In genomic region chr11:47270331-47271271, GRCh38 we compare ENCODE assay signal across 8 cellular contexts. TPM values are rescaled to one million over a fixed set of nuclear protein-coding genes. Genes with fewer than 3 reads are reported as not detected.
DNase-seq lines count a peak whose midpoint lies in the region; ATAC-seq and TF ChIP-seq lines count a peak whose summit lies in the region.

No MANE protein-coding gene starts in this region.

- H3K79me2 ChIP-seq in OCI-LY7 (ENCODE audit: insufficient read depth, low read depth, low read length), result peaks cover 41% of the 10 kb centered on the region

- intact Hi-C loops in OCI-LY7 (cut with micrococcal nuclease; ENCODE audit: unreplicated experiment) (loop anchor here (5.0 kb wide), 3 partner anchors 102 to 582 kb away; no protein-coding TSS in a partner anchor), left ventricle myocardium superior (cut with micrococcal nuclease) (no loop called here), psoas muscle (cut with DNase I) (loop anchor here (2.0 to 5.0 kb wide), 2 partner anchors 82 to 84 kb away; partner anchors contain the start of gene MYBPC3 (in 1 of the 2))

- TF ChIP-seq CTCF in AG10803 (conservative IDR thresholded peaks at IDR 0.05; ENCODE audit: low read length), result peak; percentile 34; the same call in 1 of the 2 replicates
- TF ChIP-seq CTCF in OCI-LY7 (conservative IDR thresholded peaks at IDR 0.05; ENCODE audit: low read length), result peak; percentile 74
- no peak for TF ChIP-seq CTCF in psoas muscle (IDR thresholded peaks at IDR 0.05)

- ATAC-seq in left ventricle myocardium superior, result peak; percentile 23
- ATAC-seq in psoas muscle, result peak in 2 of 4 donors; percentile 15 to 23
- no peak for ATAC-seq in HG02678 (IDR thresholded peaks at IDR 0.05; ENCODE audit: unreplicated experiment)
- no peak for ATAC-seq in HG03520 (IDR thresholded peaks at IDR 0.05; ENCODE audit: unreplicated experiment)

- H3K36me3 ChIP-seq in HAP-1 (replicated peaks) (peaks cover 13% of the 10 kb centered on the region), OCI-LY7 (ENCODE audit: insufficient read depth, low read length) (peaks cover 20% of the 10 kb centered on the region), psoas muscle (ENCODE audit: insufficient read depth in 1 of 2, low read depth in 1 of 2) (peaks cover under 1 to 23% of the 10 kb centered on the region in 2 donors)

- peak overlapping the region; percentile 78 for H3K27ac ChIP-seq in OCI-LY7 (ENCODE audit: low read depth, low read length, poor library complexity, severe bottlenecking)
- H3K27ac ChIP-seq in adipose tissue (ENCODE audit: low read depth, low read length), result peak overlapping the region; percentile 36
- H3K27ac ChIP-seq in psoas muscle, result peak overlapping the region; percentile 96

- H3K4me3 ChIP-seq in AG10803 (ENCODE audit: low read length), result peak overlapping the region; percentile 83
- H3K4me3 ChIP-seq in HAP-1, result peak overlapping the region; percentile 57
- H3K4me3 ChIP-seq in OCI-LY7 (ENCODE audit: low read depth, low read length, poor library complexity, severe bottlenecking), result peak overlapping the region; percentile 78
- peak overlapping the region; percentile 88 for H3K4me3 ChIP-seq in psoas muscle

- H3K9me2 ChIP-seq in OCI-LY7 (ENCODE audit: insufficient read depth, low read length), result no peaks in the 10 kb centered on the region

- peak; percentile 55 for DNase-seq in AG10803 (ENCODE audit: low read depth)
- peak; percentile 23 to 47 for DNase-seq in HAP-1 (ENCODE audit: low spot score in 2 of 2)
- DNase-seq in OCI-LY7 (ENCODE audit: low spot score), result peak; percentile 55
- DNase-seq in left ventricle myocardium superior, result no peak
- peak in 1 of 2 donors; percentile 53 for DNase-seq in psoas muscle

- H3K9me3 ChIP-seq in HAP-1 (no peaks in the 10 kb centered on the region), OCI-LY7 (ENCODE audit: low read length) (no peaks in the 10 kb centered on the region), psoas muscle (no peaks in the 10 kb centered on the region)

- H3K27me3 ChIP-seq in HAP-1 (ENCODE audit: low read depth), result no peaks in the 10 kb centered on the region
- H3K27me3 ChIP-seq in psoas muscle (ENCODE audit: insufficient read depth in 3 of 3, low read length in 2 of 3), result no peaks in the 10 kb centered on the region

- no TSS peak for BruUV-seq in OCI-LY7 (replicated peaks; lab: Mats Ljungman, UMichigan)

- in situ Hi-C loops in HAP-1 (cut with MboI; ENCODE audit: low sequenced_read_pairs), result no loop called here

- peak overlapping the region; percentile 86 for H3K4me2 ChIP-seq in OCI-LY7 (ENCODE audit: low read length)

- H3K4me1 ChIP-seq in HAP-1 (peaks cover 19% of the 10 kb centered on the region), OCI-LY7 (ENCODE audit: insufficient read depth, low read length, poor library complexity, severe bottlenecking) (peaks cover 47% of the 10 kb centered on the region), psoas muscle (peaks cover 46% of the 10 kb centered on the region)

- CTCF ChIA-PET in OCI-LY7 (lab: Charles Lee; ENCODE audit: unreplicated experiment), result interaction anchor here (1.2 to 1.8 kb wide), 2 partner anchors 37 to 140 kb away, joined by 3 to 6 read pairs; no protein-coding TSS in a partner anchor

- POLR2A ChIA-PET in OCI-LY7 (lab: Charles Lee), result interaction anchor here (0.6 to 1.6 kb wide), 10 partner anchors 19 to 533 kb away, joined by 3 to 10 read pairs (median 3); no protein-coding TSS in a partner anchor

- H2AFZ ChIP-seq in OCI-LY7 (ENCODE audit: low read length), result no peak overlapping the region

- H4K20me1 ChIP-seq in OCI-LY7 (ENCODE audit: insufficient read depth, low read length), result peaks cover 24% of the 10 kb centered on the region; the same call in 1 of the 2 replicates

- 1 to 2% (median 2%) methylated on average over 29 to 34 of the region's 34 CpGs for WGBS in adipose tissue, 3 donors
- WGBS in psoas muscle, 3 donors, result 3 to 6% (median 4%) methylated on average over 28 to 34 of the region's 34 CpGs

RNA-seq across cellular contexts. Expression of gene MADD, which starts 0.7 kb away (rescaled TPM):
- 32.1 and 36.6 TPM in 2 replicates for total RNA-seq in OCI-LY7 (2014; rRNA removed; shearing (Covaris generic))
- total RNA-seq in OCI-LY7 (2022), result 47.8 and 48.8 TPM in 2 replicates
- polyA plus RNA-seq in adipose tissue, result 10 to 100 TPM; 12.1 to 20.8 (median 13.8) TPM
- total RNA-seq in left ventricle myocardium superior, result 46.4 TPM
- 10 to 100 TPM; 17.5 to 33.6 (median 25.6) TPM for total RNA-seq in psoas muscle
- polyA plus RNA-seq in psoas muscle, result 10 to 100 TPM; 11.5 to 32.0 (median 17.8) TPM

RNA-seq across cellular contexts. Expression of gene NR1H3, which starts 12.8 kb away (rescaled TPM):
- total RNA-seq in OCI-LY7 (2014; rRNA removed; shearing (Covaris generic)), result 6.2 and 7.7 TPM in 2 replicates
- total RNA-seq in OCI-LY7 (2022) (14.4 and 14.7 TPM in 2 replicates), left ventricle myocardium superior (15.6 TPM), psoas muscle (10 to 100 TPM in 1 of 4 donors, 1 to 10 TPM in 3; 3.9 to 12.6 (median 5.2) TPM)
- polyA plus RNA-seq in adipose tissue (100 to 1,000 TPM in 2 of 3 donors, 10 to 100 TPM in 1; 29.5 to 230 (median 119) TPM), psoas muscle (1 to 10 TPM; 6.2 to 9.3 (median 7.6) TPM)

RNA-seq across cellular contexts. Expression of gene ACP2, which starts 22.0 kb away (rescaled TPM):
- 24.5 TPM in 2 replicates for total RNA-seq in OCI-LY7 (2014; rRNA removed; shearing (Covaris generic))
- total RNA-seq in OCI-LY7 (2022) (24.2 and 26.5 TPM in 2 replicates), left ventricle myocardium superior (20.3 TPM), psoas muscle (10 to 100 TPM in 3 of 4 donors, 1 to 10 TPM in 1; 7.1 to 17.8 (median 15.3) TPM)
- polyA plus RNA-seq in adipose tissue (10 to 100 TPM; 30.4 to 40.0 (median 35.9) TPM), psoas muscle (10 to 100 TPM; 13.1 to 19.0 (median 18.5) TPM)

RNA-seq across cellular contexts. Expression of gene DDB2, which starts 55.8 kb away (rescaled TPM):
- total RNA-seq in OCI-LY7 (2014; rRNA removed; shearing (Covaris generic)), result 15.6 and 19.9 TPM in 2 replicates
- 36.0 and 39.4 TPM in 2 replicates for total RNA-seq in OCI-LY7 (2022)
- 10 to 100 TPM; 15.3 to 24.7 (median 24.5) TPM for polyA plus RNA-seq in adipose tissue
- 9.5 TPM for total RNA-seq in left ventricle myocardium superior
- total RNA-seq in psoas muscle, result 1 to 10 TPM; 5.1 to 9.3 (median 6.9) TPM
- 10 to 100 TPM in 1 of 3 donors, 1 to 10 TPM in 2; 3.8 to 11.5 (median 4.3) TPM for polyA plus RNA-seq in psoas muscle

Comparison
In these comparisons a context has a peak if more than half of its experiments do, and no peak if none do; other contexts are left out.
1. H3K27ac ChIP-seq: peak in every context shown above with its lines; median percentile 96 in psoas muscle; 78 in OCI-LY7; 36 in adipose tissue.